Comparison of ENCODE assay signal across 17 cellular contexts in genomic region chr12:65634626-65635331, GRCh38.
DNase-seq lines count a peak whose midpoint lies in the region; ATAC-seq and TF ChIP-seq lines count a peak whose summit lies in the region.
"Had no signal": no experiment of that assay in that cellular context is flagged by ENCODE, and none has a peak within 500 bp of the region (broad histone marks: within the 10 kb centered on the region; RNA-seq: fewer than 3 reads in every experiment).

No MANE protein-coding gene starts in this region.

- TF ChIP-seq CTCF in choroid plexus epithelial cell (conservative IDR thresholded peaks at IDR 0.05; ENCODE audit: low read depth, low read length) (no peak), vagina (IDR thresholded peaks at IDR 0.05) (no peak), left lung (IDR thresholded peaks at IDR 0.05) (no peak)

- H3K18ac ChIP-seq in neuronal stem cell (ENCODE audit: low read length): no peak overlapping the region

- H2AFZ ChIP-seq in neuronal stem cell (ENCODE audit: low read length): no peak overlapping the region

- H3K9me3 ChIP-seq in neuronal stem cell (replicated peaks in 1 of 2; ENCODE audit: control insufficient read depth in 2 of 2, insufficient read depth in 1 of 2, low read depth in 1 of 2, low read length in 2 of 2) (no peaks in the 10 kb centered on the region), vagina (no peaks in the 10 kb centered on the region), left lung (no peaks in the 10 kb centered on the region)
- H3K9me3 ChIP-seq: neutrophil, upper lobe of right lung had no signal

- no peak overlapping the region for H3K4ac ChIP-seq in neuronal stem cell (ENCODE audit: low read length)

- H3K9ac ChIP-seq in neuronal stem cell (ENCODE audit: low read depth, low read length, poor library complexity): no peak overlapping the region

- H3K14ac ChIP-seq in neuronal stem cell (ENCODE audit: low read length): no peak overlapping the region

- H3K4me2 ChIP-seq in neuronal stem cell (ENCODE audit: insufficient read depth, low read length, poor library complexity, severe bottlenecking): no peak overlapping the region

- H3K79me1 ChIP-seq in neuronal stem cell (ENCODE audit: low read depth, low read length): no peaks in the 10 kb centered on the region

- no peak for ATAC-seq in GM19395 (IDR thresholded peaks at IDR 0.05; ENCODE audit: unreplicated experiment)
- ATAC-seq in left lung: no peak
- ATAC-seq: stimulated activated naive B cell treated with anti-CD40 and anti-IgM and Interleukin-4, amounts not matched to agents 10 μg/mL and 1 μg/mL and 100 μg/mL, for 72 hours; upper lobe of right lung had no signal

- no CpG with 5 or more reads among the region's 6 CpGs for WGBS in neuronal stem cell (ENCODE audit: extremely low coverage in 2 of 2, insufficient read length in 2 of 2, insufficient replicate concordance in 1 of 2), 2 donors

- no peaks in the 10 kb centered on the region for H3K27me3 ChIP-seq in neuronal stem cell (ENCODE audit: control insufficient read depth in 3 of 3, insufficient read depth in 3 of 3, low read depth in 1 of 3, low read length in 3 of 3)
- H3K27me3 ChIP-seq in vagina: no peaks in the 10 kb centered on the region
- peaks cover 0 to 26% of the 10 kb centered on the region in 2 donors for H3K27me3 ChIP-seq in left lung

- H4K8ac ChIP-seq in neuronal stem cell (ENCODE audit: low read depth, low read length): no peak overlapping the region

- H3K4me3 ChIP-seq in choroid plexus epithelial cell (ENCODE audit: low read depth, low read length): no peak overlapping the region
- H3K4me3 ChIP-seq in neuronal stem cell (ENCODE audit: low read length in 2 of 2): no peak overlapping the region
- no peak overlapping the region for H3K4me3 ChIP-seq in vagina
- H3K4me3 ChIP-seq in left lung: no peak overlapping the region
- H3K4me3 ChIP-seq: upper lobe of right lung had no signal

- H2BK12ac ChIP-seq in neuronal stem cell (ENCODE audit: low read length): no peak overlapping the region

- H3K4me1 ChIP-seq in neuronal stem cell (ENCODE audit: control insufficient read depth in 2 of 2, insufficient read depth in 1 of 2, low read depth in 1 of 2, low read length in 2 of 2): no peaks in the 10 kb centered on the region
- peaks cover 11% of the 10 kb centered on the region for H3K4me1 ChIP-seq in vagina
- H3K4me1 ChIP-seq in left lung: no peaks in the 10 kb centered on the region
- H3K4me1 ChIP-seq: upper lobe of right lung had no signal

- H2AK5ac ChIP-seq in neuronal stem cell (ENCODE audit: low read depth, low read length): no peak overlapping the region

- DNase-seq in ACHN (peak; percentile 95), LHCN-M2 (ENCODE audit: low read depth) (peak; percentile 68), choroid plexus epithelial cell (ENCODE audit: low read depth) (peak; percentile 75), kidney glomerular epithelial cell (lab: John Stamatoyannopoulos, UW) (peak; percentile 82), neuronal stem cell (ENCODE audit: low spot score) (no peak), vagina (ENCODE audit: extremely low spot score in 2 of 2) (no peak), left lung (no peak)
- DNase-seq: activated CD4-positive, alpha-beta T cell treated with anti-CD3 and anti-CD28 coated beads for 1 hour; COR-L47; midbrain; NCI-H2171 treated with DMSO at 0.1 percent for 48 hours; NK-92 treated with Interleukin-12 subunit alpha and Interleukin-12 subunit beta, amount 100 ng/mL, for 24 hours; SIG-M5; stimulated activated naive B cell treated with anti-CD40 and anti-IgM and Interleukin-4, amounts not matched to agents 10 μg/mL and 1 μg/mL and 100 μg/mL, for 72 hours; upper lobe of right lung had no signal

- no peak for TF ChIP-seq POLR2A in vagina (IDR thresholded peaks at IDR 0.05)

- no peak overlapping the region for H4K91ac ChIP-seq in neuronal stem cell (ENCODE audit: low read depth, low read length, poor library complexity)

- H2BK5ac ChIP-seq in neuronal stem cell (ENCODE audit: low read length): no peak overlapping the region

- intact Hi-C loops in vagina (cut with DNase I) (no loop called here), left lung (cut with DNase I) (no loop called here)

- H2BK15ac ChIP-seq in neuronal stem cell (ENCODE audit: low read length): no peak overlapping the region

- in situ Hi-C loops in ACHN (cut with HindIII; ENCODE audit: low pct_ligation_motif_present, low pct_unique_long_range_greater_than_20kb, low sequenced_read_pairs): no loop called here

- H3K27ac ChIP-seq in neuronal stem cell (replicated peaks; ENCODE audit: low read length): no peak overlapping the region
- no peak overlapping the region for H3K27ac ChIP-seq in vagina
- H3K27ac ChIP-seq in left lung: no peak overlapping the region
- H3K27ac ChIP-seq: neutrophil, upper lobe of right lung had no signal

- H3K36me3 ChIP-seq in neuronal stem cell (replicated peaks in 1 of 2; ENCODE audit: control insufficient read depth in 2 of 2, insufficient read depth in 2 of 2, low read length in 2 of 2) (no peaks in the 10 kb centered on the region), vagina (no peaks in the 10 kb centered on the region), left lung (no peaks in the 10 kb centered on the region)
- H3K36me3 ChIP-seq: neutrophil, upper lobe of right lung had no signal

- no peak overlapping the region for H2BK120ac ChIP-seq in neuronal stem cell (ENCODE audit: low read depth, low read length)

- no peak overlapping the region for H3K23ac ChIP-seq in neuronal stem cell (ENCODE audit: low read depth, low read length, poor library complexity)

Comparison
In these comparisons a context has a peak if more than half of its experiments do, and no peak if none do; other contexts are left out.
1. DNase-seq: peak in ACHN (single experiment), LHCN-M2 (single experiment), choroid plexus epithelial cell (single experiment) and kidney glomerular epithelial cell (single experiment); none in neuronal stem cell (single experiment), vagina (0 of 2) and left lung (0 of 2).